9 cellular contexts compared by ENCODE assay signal in genomic region chr17:76528528-76529223, GRCh38. TPM values are rescaled to one million over a fixed set of nuclear protein-coding genes. Genes with fewer than 3 reads are reported as not detected.
DNase-seq lines count a peak whose midpoint lies in the region; ATAC-seq, FAIRE-seq and TF ChIP-seq lines count a peak whose summit lies in the region.
"Had no signal": no experiment of that assay in that cellular context is flagged by ENCODE, and none has a peak within 500 bp of the region (broad histone marks: within the 10 kb centered on the region; RNA-seq: fewer than 3 reads in every experiment).

No MANE protein-coding gene starts in this region.

- no peak overlapping the region for H2AFZ ChIP-seq in HCT116 (ENCODE audit: low read depth, low read length, poor library complexity, severe bottlenecking)
- peak overlapping the region; percentile 70 for H2AFZ ChIP-seq in astrocyte (ENCODE audit: low read depth, low read length)
- H2AFZ ChIP-seq in keratinocyte (ENCODE audit: control insufficient read depth, low read length), result peak overlapping the region; percentile 75

- H3K36me3 ChIP-seq in HCT116 (ENCODE audit: control insufficient read depth in 1 of 2, insufficient read depth in 2 of 2, low read length in 2 of 2) (no peaks in the 10 kb centered on the region), astrocyte (ENCODE audit: insufficient read depth, low read length) (no peaks in the 10 kb centered on the region), keratinocyte (ENCODE audit: control insufficient read depth in 2 of 2, extremely low read depth in 1 of 2, insufficient read depth in 2 of 2, low read length in 2 of 2) (no peaks in the 10 kb centered on the region)

- peak in 2 of 3 experiments; percentile 17 to 47; a peak in 3 of 6 replicates for TF ChIP-seq CTCF in HCT116 (IDR thresholded peaks at IDR 0.05 in 2 of 3, conservative IDR thresholded peaks at IDR 0.05 in 1 of 3; ENCODE audit: borderline replicate concordance in 1 of 3, insufficient read depth in 1 of 3, low read depth in 2 of 3, low read length in 2 of 3)
- no peak for TF ChIP-seq CTCF in astrocyte (IDR thresholded peaks at IDR 0.05; ENCODE audit: insufficient read depth, low read depth, low read length)
- peak in 1 of 3 experiments; percentile 38 for TF ChIP-seq CTCF in keratinocyte (optimal IDR thresholded peaks at IDR 0.05 in 1 of 3, IDR thresholded peaks at IDR 0.05 in 1 of 3, conservative IDR thresholded peaks at IDR 0.05 in 1 of 3; ENCODE audit: extremely low read depth in 1 of 3, insufficient read depth in 2 of 3, low read length in 3 of 3)

- H3K4me1 Mint-ChIP-seq in astrocyte (ENCODE audit: low read depth, unreplicated experiment), result peaks cover 19% of the 10 kb centered on the region

- H3K9me1 ChIP-seq in keratinocyte (ENCODE audit: control insufficient read depth, extremely low read depth, insufficient read depth, low read length), result no peaks in the 10 kb centered on the region

- intact Hi-C loops in HCT116 (cut with micrococcal nuclease), result no loop called here

- RAD21 ChIA-PET in HCT116 (lab: Charles Lee; ENCODE audit: low non-redundant PET in 1 of 2, low total read pairs in 2 of 2, uncharacterized antibody in 2 of 2, unreplicated experiment in 2 of 2), result interaction anchor here in 1 of 2 experiments (1.4 kb wide), 1 partner anchor 12 kb away, joined by 4 read pairs; the partner anchor contains the start of gene PRCD

- no peak for TF ChIP-seq POLR2A in HCT116 (IDR thresholded peaks at IDR 0.05; ENCODE audit: borderline replicate concordance, extremely low read depth, insufficient read depth, insufficient read length)

- H3K4me3 ChIP-seq in HCT116 (replicated peaks in 1 of 2; ENCODE audit: low read depth in 1 of 2, low read length in 2 of 2) (no peak overlapping the region), astrocyte (ENCODE audit: insufficient read depth, low read depth, low read length) (no peak overlapping the region), keratinocyte (ENCODE audit: control insufficient read depth in 2 of 3, extremely low read depth in 1 of 3, insufficient read depth in 2 of 3, low read depth in 1 of 3, low read length in 3 of 3) (no peak overlapping the region)

- H3K27ac Mint-ChIP-seq in astrocyte (ENCODE audit: unreplicated experiment), result no peak overlapping the region

- POLR2A ChIA-PET in HCT116 (lab: Charles Lee), result interaction anchor here (0.5 to 0.7 kb wide), 3 partner anchors 28 to 143 kb away, joined by 3 to 5 read pairs (median 3); no protein-coding TSS in a partner anchor
- POLR2A ChIA-PET in HEK293T (lab: Yijun Ruan, JAX), result interaction anchor here (1.0 to 3.8 kb wide), 7 partner anchors 12 to 143 kb away, joined by 3 to 28 read pairs (median 12); partner anchors contain the start of genes PRCD and UBE2O

- H3K27me3 ChIP-seq in HCT116 (ENCODE audit: insufficient read depth, low read length) (no peaks in the 10 kb centered on the region), astrocyte (ENCODE audit: insufficient read depth, low read length) (no peaks in the 10 kb centered on the region), keratinocyte (ENCODE audit: control insufficient read depth, extremely low read depth, insufficient read depth, low read length) (no peaks in the 10 kb centered on the region)

- H3K9me2 ChIP-seq in HCT116 (ENCODE audit: insufficient read depth), result no peaks in the 10 kb centered on the region

- CTCF ChIA-PET in HCT116 (lab: Charles Lee), result interaction anchor here (0.6 to 2.8 kb wide), 6 partner anchors 12 to 153 kb away, joined by 3 to 10 read pairs (median 4); partner anchors contain the start of gene PRCD
- CTCF ChIA-PET in HEK293T (lab: Yijun Ruan, JAX), result interaction anchor here (0.6 to 4.0 kb wide), 7 partner anchors 9 to 138 kb away, joined by 3 to 15 read pairs (median 4); partner anchors contain the start of gene PRCD

- H3K27ac ChIP-seq in HCT116 (ENCODE audit: low read depth, low read length), result no peak overlapping the region
- peak overlapping the region; percentile 66 for H3K27ac ChIP-seq in astrocyte (ENCODE audit: low read depth, low read length)
- no peak overlapping the region for H3K27ac ChIP-seq in keratinocyte (ENCODE audit: control insufficient read depth, insufficient read depth, low read length)

- no peak overlapping the region for H3K4me3 Mint-ChIP-seq in astrocyte (ENCODE audit: unreplicated experiment)

- dilution Hi-C loops in keratinocyte (cut with MboI; ENCODE audit: extremely low pct_ligation_motif_present, low sequenced_read_pairs), result no loop called here

- no peak overlapping the region for H3K4me2 ChIP-seq in HCT116 (ENCODE audit: low read length)
- H3K4me2 ChIP-seq in astrocyte (ENCODE audit: low read length), result peak overlapping the region; percentile 77
- H3K4me2 ChIP-seq in keratinocyte (ENCODE audit: control insufficient read depth, extremely low read depth, insufficient read depth, low read depth, low read length), result peak overlapping the region; percentile 5

- H4K20me1 ChIP-seq in HCT116 (ENCODE audit: insufficient read depth) (no peaks in the 10 kb centered on the region), astrocyte (ENCODE audit: insufficient read depth, low read length) (no peaks in the 10 kb centered on the region), keratinocyte (ENCODE audit: control insufficient read depth, extremely low read depth, insufficient read depth, low read length) (no peaks in the 10 kb centered on the region)

- H3K36me3 Mint-ChIP-seq in astrocyte (ENCODE audit: low read depth, unreplicated experiment), result peaks cover 3% of the 10 kb centered on the region

- DNase-seq in HCT116 (ENCODE audit: low read depth, low spot score) (no peak), astrocyte (ENCODE audit: low read depth) (no peak), keratinocyte (ENCODE audit: low read depth, low spot score) (no peak), stromal cell of bone marrow (ENCODE audit: low read depth) (peak; percentile 40), HEK293T (ENCODE audit: extremely low spot score) (no peak), RKO (ENCODE audit: low spot score) (no peak), RCC 7860 (ENCODE audit: low spot score) (no peak), NCI-H2107 (lab: John Stamatoyannopoulos, UW) (no peak)
- DNase-seq: MM.1S had no signal

- no peaks in the 10 kb centered on the region for H3K9me3 Mint-ChIP-seq in astrocyte (ENCODE audit: unreplicated experiment)

- peak; percentile 50 for ATAC-seq in HCT116

- H3K79me2 ChIP-seq in HCT116 (ENCODE audit: insufficient read depth, low read length) (no peaks in the 10 kb centered on the region), astrocyte (ENCODE audit: insufficient read depth, low read length) (no peaks in the 10 kb centered on the region), keratinocyte (ENCODE audit: control insufficient read depth, insufficient read depth, low read length) (no peaks in the 10 kb centered on the region)

- H3K9me3 ChIP-seq in HCT116 (ENCODE audit: control insufficient read depth in 1 of 2, insufficient read depth in 1 of 2, low read depth in 1 of 2, low read length in 2 of 2), result no peaks in the 10 kb centered on the region
- no peaks in the 10 kb centered on the region for H3K9me3 ChIP-seq in astrocyte (ENCODE audit: insufficient read depth, low read depth, low read length)
- no peaks in the 10 kb centered on the region for H3K9me3 ChIP-seq in keratinocyte (ENCODE audit: control insufficient read depth, low read depth, low read length)

- FAIRE-seq in astrocyte (lab: Jason Lieb, UNC) (no peak), keratinocyte (lab: Jason Lieb, UNC) (no peak), RCC 7860 (lab: Jason Lieb, UNC) (no peak)

- H3K4me1 ChIP-seq in HCT116 (ENCODE audit: control insufficient read depth in 1 of 2, insufficient read depth in 2 of 2, low read length in 2 of 2), result peaks cover 10 to 31% of the 10 kb centered on the region in 2 experiments; a peak in 3 of 4 replicates
- peaks cover 50% of the 10 kb centered on the region for H3K4me1 ChIP-seq in astrocyte (ENCODE audit: insufficient read depth, low read length)
- H3K4me1 ChIP-seq in keratinocyte (ENCODE audit: control insufficient read depth, extremely low read depth, insufficient read depth, low read length), result peaks cover 48% of the 10 kb centered on the region

- H3K9ac ChIP-seq in HCT116 (ENCODE audit: low read length) (no peak overlapping the region), astrocyte (ENCODE audit: low read length) (peak overlapping the region; percentile 60), keratinocyte (ENCODE audit: control insufficient read depth, extremely low read depth, insufficient read depth, low read length) (peak overlapping the region; percentile 75)

- no TSS peak for BruUV-seq in HCT116 (replicated peaks; lab: Mats Ljungman, UMichigan)

- TF ChIP-seq RAD21 in HCT116 (IDR thresholded peaks at IDR 0.05; ENCODE audit: low read depth), result no peak

- no peaks in the 10 kb centered on the region for H3K27me3 Mint-ChIP-seq in astrocyte (ENCODE audit: low read depth, unreplicated experiment)

RNA-seq across cellular contexts. Expression of gene CYGB, which starts 8.8 kb away (rescaled TPM):
- total RNA-seq in HCT116 (2021; ENCODE audit: unreplicated experiment) (0.66 TPM), astrocyte (20.5 and 29.2 TPM in 2 replicates)
- polyA plus RNA-seq in HCT116 (2012), result 0.22 and 0.36 TPM in 2 replicates
- polyA plus RNA-seq in keratinocyte, result 10.3 to 26.1 TPM (median 15.3 TPM) in 3 replicates
- 2.1 TPM for polyA plus RNA-seq in keratinocyte (2011; ENCODE audit: low read depth)
- 15.3 and 37.7 TPM in 2 replicates for polyA plus RNA-seq in keratinocyte (2011; cell fraction: cytosol; rRNA removed)
- 15.4 and 26.2 TPM in 2 replicates for polyA plus RNA-seq in keratinocyte (2011; cell fraction: nucleus; rRNA removed)
- 6.2 and 33.8 TPM in 2 replicates for polyA plus RNA-seq in keratinocyte (2012; ENCODE audit: low replicate concordance)
- 9.0 to 17.2 TPM (median 11.8 TPM) in 3 replicates for polyA minus RNA-seq in keratinocyte
- 42.6 TPM for polyA minus RNA-seq in keratinocyte (2011; cell fraction: cytosol; rRNA and poly(A)+ RNA removed)
- polyA minus RNA-seq in keratinocyte (2011; cell fraction: nucleus; rRNA and poly(A)+ RNA removed), result 12.3 and 17.7 TPM in 2 replicates

RNA-seq across cellular contexts. Expression of gene PRCD, which starts 11.2 kb away (rescaled TPM):
- total RNA-seq in HCT116 (2021; ENCODE audit: unreplicated experiment) (not detected), astrocyte (1.5 and 2.2 TPM in 2 replicates)
- 0.39 and 0.62 TPM in 2 replicates for polyA plus RNA-seq in HCT116 (2012)
- 0.65 to 1.7 TPM (median 1.2 TPM) in 3 replicates for polyA plus RNA-seq in keratinocyte
- polyA plus RNA-seq in keratinocyte (2011; ENCODE audit: low read depth), result not detected
- polyA plus RNA-seq in keratinocyte (2011; cell fraction: cytosol; rRNA removed), result 0.55 and 0.81 TPM in 2 replicates
- 6.7 and 11.7 TPM in 2 replicates for polyA plus RNA-seq in keratinocyte (2011; cell fraction: nucleus; rRNA removed)
- polyA plus RNA-seq in keratinocyte (2012; ENCODE audit: low replicate concordance), result 0.68 and 0.72 TPM in 2 replicates
- polyA minus RNA-seq in keratinocyte, result 0.38 to 0.96 TPM in 2 of 3 replicates, not detected in the other
- not detected for polyA minus RNA-seq in keratinocyte (2011; cell fraction: cytosol; rRNA and poly(A)+ RNA removed)
- polyA minus RNA-seq in keratinocyte (2011; cell fraction: nucleus; rRNA and poly(A)+ RNA removed), result 1.3 and 1.8 TPM in 2 replicates

RNA-seq across cellular contexts. Expression of gene RHBDF2, which starts 27.5 kb away (rescaled TPM):
- 61.1 TPM for total RNA-seq in HCT116 (2021; ENCODE audit: unreplicated experiment)
- polyA plus RNA-seq in HCT116 (2012), result 34.4 and 40.6 TPM in 2 replicates
- 27.0 and 30.7 TPM in 2 replicates for total RNA-seq in astrocyte
- polyA plus RNA-seq in keratinocyte, result 14.9 to 22.6 TPM (median 20.6 TPM) in 3 replicates
- 27.6 TPM for polyA plus RNA-seq in keratinocyte (2011; ENCODE audit: low read depth)
- 9.1 and 16.9 TPM in 2 replicates for polyA plus RNA-seq in keratinocyte (2011; cell fraction: cytosol; rRNA removed)
- polyA plus RNA-seq in keratinocyte (2011; cell fraction: nucleus; rRNA removed), result 61.7 and 94.2 TPM in 2 replicates
- polyA plus RNA-seq in keratinocyte (2012; ENCODE audit: low replicate concordance), result 40.0 and 43.0 TPM in 2 replicates
- 25.6 to 54.8 TPM (median 27.0 TPM) in 3 replicates for polyA minus RNA-seq in keratinocyte
- polyA minus RNA-seq in keratinocyte (2011; cell fraction: cytosol; rRNA and poly(A)+ RNA removed), result 32.8 TPM
- polyA minus RNA-seq in keratinocyte (2011; cell fraction: nucleus; rRNA and poly(A)+ RNA removed), result 53.1 and 55.9 TPM in 2 replicates

RNA-seq across cellular contexts. Expression of gene ST6GALNAC2, which starts 57.0 kb away (rescaled TPM):
- 14.7 TPM for total RNA-seq in HCT116 (2021; ENCODE audit: unreplicated experiment)
- polyA plus RNA-seq in HCT116 (2012), result 11.4 and 13.8 TPM in 2 replicates
- 0.79 TPM in 1 of 2 replicates, not detected in the other for total RNA-seq in astrocyte
- polyA plus RNA-seq in keratinocyte, result 38.7 to 63.2 TPM (median 45.8 TPM) in 3 replicates
- polyA plus RNA-seq in keratinocyte (2011; ENCODE audit: low read depth), result 42.7 TPM
- 52.9 and 55.5 TPM in 2 replicates for polyA plus RNA-seq in keratinocyte (2011; cell fraction: cytosol; rRNA removed)
- 80.8 and 105 TPM in 2 replicates for polyA plus RNA-seq in keratinocyte (2011; cell fraction: nucleus; rRNA removed)
- 37.2 and 79.4 TPM in 2 replicates for polyA plus RNA-seq in keratinocyte (2012; ENCODE audit: low replicate concordance)
- 33.4 to 50.5 TPM (median 35.0 TPM) in 3 replicates for polyA minus RNA-seq in keratinocyte
- polyA minus RNA-seq in keratinocyte (2011; cell fraction: cytosol; rRNA and poly(A)+ RNA removed), result 79.8 TPM
- 33.3 and 45.4 TPM in 2 replicates for polyA minus RNA-seq in keratinocyte (2011; cell fraction: nucleus; rRNA and poly(A)+ RNA removed)

Comparison
In these comparisons a context has a peak if more than half of its experiments do, and no peak if none do; other contexts are left out.
1. RNA of gene CYGB, which starts 8.8 kb away (total RNA-seq): 20.5 to 29.2 TPM in astrocyte; 0.66 TPM in HCT116 (single experiment); every median in the first group is over 10 times any median in the second.